Comparison of ENCODE assay signal across 29 cellular contexts in genomic region chr5:150556106-150556505, GRCh38.
"Had no signal": no experiment of that assay in that cellular context is flagged by ENCODE, and none has a peak within 500 bp of the region (broad histone marks: within the 10 kb centered on the region; RNA-seq: fewer than 3 reads in every experiment).

No MANE protein-coding gene starts in this region.

- FAIRE-seq: endometrium had no signal

- H3K4me3 ChIP-seq: esophagus squamous epithelium, lung, mucosa of descending colon, neural progenitor cell, prostate gland, right atrium auricular region, stomach, thyroid gland, vagina had no signal

- H3K27ac ChIP-seq: esophagus squamous epithelium, neural progenitor cell, prostate gland, right atrium auricular region, thyroid gland, vagina had no signal

- H3K27me3 ChIP-seq: esophagus squamous epithelium, neural progenitor cell, right atrium auricular region, stomach, thyroid gland, vagina had no signal

- ATAC-seq: effector memory CD8-positive, alpha-beta T cell; left colon; mucosa of descending colon; naive thymus-derived CD4-positive, alpha-beta T cell; sciatic nerve; stimulated activated effector memory CD8-positive, alpha-beta T cell treated with anti-CD3 and anti-CD28 coated beads, Interleukin-12 subunit alpha, Interleukin-12 subunit beta, amount 100 ng/mL, for 72 hours had no signal

- H3K9me3 ChIP-seq: esophagus squamous epithelium, mucosa of descending colon, prostate gland, right atrium auricular region, stomach, thyroid gland, vagina had no signal

- H3K4me2 ChIP-seq: neural progenitor cell had no signal

- H3K27ac Mint-ChIP-seq: effector memory CD8-positive, alpha-beta T cell; immature natural killer cell; mesothelial cell of epicardium; neural progenitor cell; stimulated activated effector memory CD8-positive, alpha-beta T cell treated with anti-CD3 and anti-CD28 coated beads, Interleukin-12 subunit alpha, Interleukin-12 subunit beta, amount 100 ng/mL, for 72 hours had no signal

- H3K9me3 Mint-ChIP-seq: effector memory CD8-positive, alpha-beta T cell; immature natural killer cell; mesothelial cell of epicardium; naive thymus-derived CD4-positive, alpha-beta T cell; nephron; neural progenitor cell; stimulated activated effector memory CD8-positive, alpha-beta T cell treated with anti-CD3 and anti-CD28 coated beads, Interleukin-12 subunit alpha, Interleukin-12 subunit beta, amount 100 ng/mL, for 72 hours had no signal

- DNase-seq: cortex of kidney; effector memory CD8-positive, alpha-beta T cell; erythroblast; esophagus squamous epithelium; foreskin melanocyte; hypothalamus; immature natural killer cell; islet precursor cell; kidney glomerular epithelial cell; left colon; mesenchymal stem cell; mucosa of descending colon; naive thymus-derived CD4-positive, alpha-beta T cell; stimulated activated CD4-positive, alpha-beta T cell treated with anti-CD3 and anti-CD28 coated beads, Interleukin-2, amount 100 ng/mL, for 24 hours; stimulated activated CD4-positive, alpha-beta T cell treated with anti-CD3 and anti-CD28 coated beads, Interleukin-4, amount 100 ng/mL, for 24 hours; stimulated activated naive CD4-positive, alpha-beta T cell treated with Interleukin-2 at 50 U/mL for 16 hours; stomach; thyroid gland; trophoblast cell had no signal

- H3K4me1 Mint-ChIP-seq: immature natural killer cell; stimulated activated effector memory CD8-positive, alpha-beta T cell treated with anti-CD3 and anti-CD28 coated beads, Interleukin-12 subunit alpha, Interleukin-12 subunit beta, amount 100 ng/mL, for 72 hours had no signal

- H3K36me3 ChIP-seq: neural progenitor cell had no signal

- H3K4me3 Mint-ChIP-seq: effector memory CD8-positive, alpha-beta T cell; immature natural killer cell; mesothelial cell of epicardium; naive thymus-derived CD4-positive, alpha-beta T cell; nephron; neural progenitor cell; stimulated activated effector memory CD8-positive, alpha-beta T cell treated with anti-CD3 and anti-CD28 coated beads, Interleukin-12 subunit alpha, Interleukin-12 subunit beta, amount 100 ng/mL, for 72 hours had no signal

- H3K27me3 Mint-ChIP-seq: naive thymus-derived CD4-positive, alpha-beta T cell had no signal

- H2AFZ ChIP-seq: neural progenitor cell had no signal

- H3K4me1 ChIP-seq: neural progenitor cell, prostate gland, thyroid gland, vagina had no signal

- H3K36me3 Mint-ChIP-seq: immature natural killer cell; naive thymus-derived CD4-positive, alpha-beta T cell; stimulated activated effector memory CD8-positive, alpha-beta T cell treated with anti-CD3 and anti-CD28 coated beads, Interleukin-12 subunit alpha, Interleukin-12 subunit beta, amount 100 ng/mL, for 72 hours had no signal
